8 cellular contexts compared by ENCODE assay signal in genomic region chr1:112618721-112619517, GRCh38. TPM values are rescaled to one million over a fixed set of nuclear protein-coding genes. Genes with fewer than 3 reads are reported as not detected.
DNase-seq lines count a peak whose midpoint lies in the region; ATAC-seq and TF ChIP-seq lines count a peak whose summit lies in the region.

ST7L (minus strand) TSS chr1:112619141; CDS start chr1:112619113, 28 bp downstream.

- peaks cover 26% of the 10 kb centered on the region for H3K36me3 ChIP-seq in OCI-LY7 (ENCODE audit: insufficient read depth, low read length)
- H3K36me3 ChIP-seq in mucosa of stomach (ENCODE audit: control insufficient read depth, insufficient read depth, low read length): peaks cover 5% of the 10 kb centered on the region

- H4K20me1 ChIP-seq in OCI-LY7 (ENCODE audit: insufficient read depth, low read length): peaks cover 16% of the 10 kb centered on the region; the same call in 1 of the 2 replicates

- H3K9me3 ChIP-seq in OCI-LY7 (ENCODE audit: low read length) (no peaks in the 10 kb centered on the region), mucosa of stomach (ENCODE audit: control insufficient read depth, low read length) (no peaks in the 10 kb centered on the region)

- H3K4me3 ChIP-seq in OCI-LY7 (ENCODE audit: low read depth, low read length, poor library complexity, severe bottlenecking) (peak within 1 kb of the TSS; percentile 86), mucosa of stomach (ENCODE audit: low read length) (peak within 1 kb of the TSS; percentile 98)

- H3K27me3 ChIP-seq in mucosa of stomach (ENCODE audit: control insufficient read depth, insufficient read depth, low read length): no peaks in the 10 kb centered on the region

- H3K9ac ChIP-seq in mucosa of stomach (ENCODE audit: low read length): peak within 1 kb of the TSS; percentile 100

- H3K4me1 ChIP-seq in OCI-LY7 (ENCODE audit: insufficient read depth, low read length, poor library complexity, severe bottlenecking) (peaks cover 24% of the 10 kb centered on the region), mucosa of stomach (ENCODE audit: control insufficient read depth, insufficient read depth, low read length) (peaks cover 4% of the 10 kb centered on the region)

- TSS peak; percentile 71 for BruUV-seq in OCI-LY7 (replicated peaks; lab: Mats Ljungman, UMichigan)

- ATAC-seq in HG03460 (IDR thresholded peaks at IDR 0.05; ENCODE audit: unreplicated experiment) (peak; percentile 17), esophagus mucosa (peak; percentile 33)

- TF ChIP-seq CTCF in OCI-LY7 (conservative IDR thresholded peaks at IDR 0.05; ENCODE audit: low read length): no peak

- peak within 1 kb of the TSS; percentile 91 for H2AFZ ChIP-seq in OCI-LY7 (ENCODE audit: low read length)

- H3K27ac ChIP-seq in OCI-LY7 (ENCODE audit: low read depth, low read length, poor library complexity, severe bottlenecking): peak within 1 kb of the TSS; percentile 93

- H3K4me2 ChIP-seq in OCI-LY7 (ENCODE audit: low read length): peak within 1 kb of the TSS; percentile 94

- peak; percentile 34 for DNase-seq in DMS79 (lab: John Stamatoyannopoulos, UW)
- DNase-seq in OCI-LY7 (ENCODE audit: low spot score): peak; percentile 69
- peak; percentile 32 for DNase-seq in activated T-helper 1 cell treated with Interleukin-2 at 50 U/mL for 16 hours (ENCODE audit: low read depth)
- peak; percentile 73 for DNase-seq in stimulated activated CD8-positive, alpha-beta memory T cell treated with anti-CD3 and anti-CD28 coated beads, Interleukin-4, amount 100 ng/mL, for 48 hours
- DNase-seq in COLO829 (ENCODE audit: low spot score): no peak

- H3K9me2 ChIP-seq in OCI-LY7 (ENCODE audit: insufficient read depth, low read length): no peaks in the 10 kb centered on the region

- CTCF ChIA-PET in OCI-LY7 (lab: Charles Lee; ENCODE audit: unreplicated experiment): interaction anchor here (0.6 kb wide), 1 partner anchor 338 kb away, joined by 4 read pairs; no protein-coding TSS in a partner anchor

- POLR2A ChIA-PET in OCI-LY7 (lab: Charles Lee): interaction anchor here (0.6 to 2.2 kb wide), 9 partner anchors 18 to 228 kb away, joined by 3 to 9 read pairs (median 5); partner anchors contain the start of gene MOV10

- peaks cover 61% of the 10 kb centered on the region for H3K79me2 ChIP-seq in OCI-LY7 (ENCODE audit: insufficient read depth, low read depth, low read length)

- intact Hi-C loops in OCI-LY7 (cut with micrococcal nuclease; ENCODE audit: unreplicated experiment): loop anchor here (1.0 to 2.0 kb wide), 3 partner anchors 56 to 223 kb away; partner anchors contain the start of genes CTTNBP2NL, MOV10 and PPM1J

RNA-seq across cellular contexts. Expression of gene ST7L, which starts in this region (rescaled TPM):
- 17.3 and 20.2 TPM in 2 replicates for total RNA-seq in OCI-LY7 (2014; rRNA removed; shearing (Covaris generic))
- total RNA-seq in OCI-LY7 (2022): 22.8 and 25.8 TPM in 2 replicates
- 13.1 TPM for total RNA-seq in esophagus mucosa
